ENCODE assay signal across 13 cellular contexts in genomic region chr10:109696981-109697775, GRCh38.
"Had no signal": no experiment of that assay in that cellular context is flagged by ENCODE, and none has a peak within 500 bp of the region (broad histone marks: within the 10 kb centered on the region; RNA-seq: fewer than 3 reads in every experiment).

No MANE protein-coding gene starts in this region.

- H3K4me3 ChIP-seq: left ventricle myocardium inferior, right lobe of liver had no signal

- H3K27ac ChIP-seq: left ventricle myocardium inferior, right lobe of liver had no signal

- ATAC-seq: activated CD8-positive, alpha-beta T cell treated with anti-CD3 and anti-CD28 coated beads for 36 hours; activated T-cell treated with anti-CD3 and anti-CD28 coated beads, Interleukin-2, amount 50 U/mL, for 4 hours had no signal

- H3K27me3 ChIP-seq: right lobe of liver had no signal

- DNase-seq: activated CD4-positive, alpha-beta T cell treated with anti-CD3 and anti-CD28 coated beads for 48 hours; activated CD8-positive, alpha-beta T cell treated with anti-CD3 and anti-CD28 coated beads for 36 hours; activated effector memory CD4-positive, alpha-beta T cell treated with anti-CD3 and anti-CD28 coated beads, Interleukin-2, amount 50 U/mL, for 16 hours; activated T-cell treated with anti-CD3 and anti-CD28 coated beads, Interleukin-2, amount 50 U/mL, for 4 hours; amygdala; cortex of kidney; effector CD8-positive, alpha-beta T cell; foreskin fibroblast; hippocampal formation; left ventricle myocardium inferior; nephron progenitor cell; right lobe of liver; T-helper 2 cell had no signal

- H3K36me3 ChIP-seq: left ventricle myocardium inferior, right lobe of liver had no signal

- H3K9me3 ChIP-seq: left ventricle myocardium inferior, right lobe of liver had no signal

- H3K4me1 ChIP-seq: left ventricle myocardium inferior, right lobe of liver had no signal
